In the genomic region with DNA sequence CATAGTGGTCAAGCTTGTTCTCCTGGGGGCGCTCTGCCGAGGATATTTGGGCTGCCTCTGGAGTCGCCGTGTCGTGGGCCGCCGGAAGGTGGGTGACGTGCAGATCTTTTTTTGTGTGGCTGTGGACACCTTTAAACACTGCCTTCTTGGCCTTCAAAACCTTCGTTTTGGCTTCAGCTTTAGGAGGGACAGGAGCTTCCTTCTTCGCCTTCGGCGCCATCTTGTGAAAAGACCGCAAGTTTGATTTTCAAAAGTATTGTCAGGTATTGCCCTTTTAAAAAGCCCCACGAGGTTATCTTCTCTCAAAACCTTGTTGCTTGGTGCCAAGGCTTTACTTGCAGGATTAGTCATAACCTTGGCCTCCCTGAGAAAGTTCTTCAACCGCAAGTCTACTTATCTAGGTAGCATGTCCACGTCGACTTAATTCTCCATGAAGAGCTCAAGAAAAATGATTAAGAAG, we compare ENCODE assay signal across 1 cellular context.
TF ChIP-seq lines count a peak whose summit lies in the region.

No MANE protein-coding gene starts in this region.

TF ChIP-seq in H1, 55 proteins besides CTCF, POLR2A, EP300 and RAD21:
- TF ChIP-seq CTBP2 (IDR thresholded peaks at IDR 0.05; ENCODE audit: borderline replicate concordance, insufficient read depth, insufficient read length, low read length) (no peak), CBX8 (IDR thresholded peaks at IDR 0.05; ENCODE audit: borderline replicate concordance, low read depth, low read length) (no peak)
- TF ChIP-seq, protein P1, sequence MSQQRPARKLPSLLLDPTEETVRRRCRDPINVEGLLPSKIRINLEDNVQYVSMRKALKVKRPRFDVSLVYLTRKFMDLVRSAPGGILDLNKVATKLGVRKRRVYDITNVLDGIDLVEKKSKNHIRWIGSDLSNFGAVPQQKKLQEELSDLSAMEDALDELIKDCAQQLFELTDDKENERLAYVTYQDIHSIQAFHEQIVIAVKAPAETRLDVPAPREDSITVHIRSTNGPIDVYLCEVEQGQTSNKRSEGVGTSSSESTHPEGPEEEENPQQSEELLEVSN (IDR thresholded peaks at IDR 0.05): peak; percentile 67; the same call in 1 of the 2 replicates
